ENCODE assay signal across 21 cellular contexts in the genomic region with DNA sequence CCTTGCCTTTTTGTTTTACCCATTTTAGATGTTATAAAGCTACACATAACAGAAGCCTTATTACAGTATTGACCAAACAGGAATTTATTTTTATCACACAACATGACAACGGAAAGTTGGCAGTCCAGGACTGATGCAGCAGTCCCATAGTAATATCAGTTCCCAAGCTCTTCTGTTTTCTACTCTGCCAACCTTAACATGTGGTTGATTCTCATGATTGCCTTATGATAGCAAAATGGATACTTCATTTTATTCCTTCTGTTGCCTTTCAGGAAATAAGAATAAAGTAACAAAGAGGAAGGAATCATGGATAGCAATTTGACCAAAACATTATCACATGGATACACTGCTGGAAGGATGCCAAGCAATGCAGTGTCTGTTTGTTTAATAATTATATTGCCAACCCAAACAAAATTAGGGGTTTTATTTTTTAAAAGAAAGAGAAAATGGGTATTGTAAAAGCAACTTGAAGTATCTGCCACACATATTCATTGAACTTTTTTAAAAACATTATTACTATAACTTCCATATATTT.
DNase-seq lines count a peak whose midpoint lies in the region; ATAC-seq, FAIRE-seq and TF ChIP-seq lines count a peak whose summit lies in the region.
"Had no signal": no experiment of that assay in that cellular context is flagged by ENCODE, and none has a peak within 500 bp of the region (broad histone marks: within the 10 kb centered on the region; RNA-seq: fewer than 3 reads in every experiment).

No MANE protein-coding gene starts in this region.

- H3K27ac ChIP-seq in mammary epithelial cell (ENCODE audit: insufficient read depth, low read depth, low read length) (no peak overlapping the region), endothelial cell of umbilical vein (ENCODE audit: insufficient read depth, low read depth, low read length) (no peak overlapping the region)
- H3K27ac ChIP-seq: HL-60 had no signal

- H3K9ac ChIP-seq in mammary epithelial cell (ENCODE audit: insufficient read depth, low read length) (no peak overlapping the region), endothelial cell of umbilical vein (replicated peaks; ENCODE audit: extremely low read depth, insufficient read depth, low read length) (no peak overlapping the region)

- H4K20me1 ChIP-seq in mammary epithelial cell (ENCODE audit: insufficient read depth, low read length) (no peaks in the 10 kb centered on the region), endothelial cell of umbilical vein (replicated peaks; ENCODE audit: control insufficient read depth, extremely low read depth, insufficient read depth, low read length) (no peaks in the 10 kb centered on the region)

- H2AFZ ChIP-seq in mammary epithelial cell (ENCODE audit: low read depth, low read length) (no peak overlapping the region), endothelial cell of umbilical vein (ENCODE audit: low read depth, low read length) (no peak overlapping the region)

- no peaks in the 10 kb centered on the region for H3K9me1 ChIP-seq in endothelial cell of umbilical vein (replicated peaks; ENCODE audit: control insufficient read depth, extremely low read depth, insufficient read depth, low read length)

- TF ChIP-seq CTCF in MCF 10A (IDR thresholded peaks at IDR 0.05; ENCODE audit: unreplicated experiment) (no peak), mammary epithelial cell (conservative IDR thresholded peaks at IDR 0.05 in 1 of 2, IDR thresholded peaks at IDR 0.05 in 1 of 2; ENCODE audit: extremely low read depth in 1 of 2, insufficient read depth in 1 of 2, low read depth in 1 of 2, low read length in 2 of 2) (no peak), endothelial cell of umbilical vein (IDR thresholded peaks at IDR 0.05; ENCODE audit: extremely low read depth in 1 of 2, insufficient read depth in 1 of 2, low read depth in 1 of 2, low read length in 2 of 2) (no peak)

- H3K36me3 ChIP-seq in mammary epithelial cell (ENCODE audit: insufficient read depth, low read length) (no peaks in the 10 kb centered on the region), endothelial cell of umbilical vein (ENCODE audit: control insufficient read depth in 2 of 2, extremely low read depth in 1 of 2, insufficient read depth in 2 of 2, low read length in 2 of 2) (no peaks in the 10 kb centered on the region)

- H3K27ac Mint-ChIP-seq in MCF 10A (ENCODE audit: low read depth, unreplicated experiment) = no peak overlapping the region
- H3K27ac Mint-ChIP-seq: HFFc6; T-helper 2 cell treated with Interferon-gamma antibody and Interleukin-4, amounts not matched to agents 5 μg/mL and 100 μg/mL, for 36 hours had no signal

- CTCF ChIA-PET in MCF 10A (lab: Yijun Ruan, JAX) = no interaction called here
- CTCF ChIA-PET in mammary epithelial cell (lab: Charles Lee; ENCODE audit: low non-redundant PET) = no interaction called here
- CTCF ChIA-PET in endothelial cell of umbilical vein (lab: Charles Lee) = interaction anchor here (0.6 to 1.3 kb wide), 2 partner anchors 17 to 888 kb away, joined by 3 to 4 read pairs; no protein-coding TSS in a partner anchor

- POLR2A ChIA-PET in MCF 10A (lab: Yijun Ruan, JAX) = no interaction called here
- POLR2A ChIA-PET in endothelial cell of umbilical vein (lab: Charles Lee) = no interaction called here

- H3K4me1 ChIP-seq in mammary epithelial cell (ENCODE audit: insufficient read depth, low read length) (no peaks in the 10 kb centered on the region), endothelial cell of umbilical vein (ENCODE audit: control insufficient read depth, extremely low read depth, insufficient read depth, low read length) (peaks cover 4% of the 10 kb centered on the region)

- FAIRE-seq in endothelial cell of umbilical vein (lab: Jason Lieb, UNC) (no peak), GM12891 (lab: Jason Lieb, UNC) (no peak)
- FAIRE-seq: H1 had no signal

- H3K4me3 ChIP-seq in mammary epithelial cell (replicated peaks in 1 of 3; ENCODE audit: insufficient read depth in 1 of 3, low read depth in 2 of 3, low read length in 3 of 3) (no peak overlapping the region), endothelial cell of umbilical vein (replicated peaks in 1 of 3; ENCODE audit: insufficient read depth in 1 of 3, low read depth in 1 of 3, low read length in 3 of 3) (no peak overlapping the region)

- dilution Hi-C loops in mammary epithelial cell (cut with HindIII; ENCODE audit: low sequenced_read_pairs) = no loop called here
- dilution Hi-C loops in endothelial cell of umbilical vein (cut with MboI; ENCODE audit: extremely low pct_ligation_motif_present, low sequenced_read_pairs) = no loop called here

- TF ChIP-seq POLR2A in endothelial cell of umbilical vein (IDR thresholded peaks at IDR 0.05; ENCODE audit: low read depth, low read length) = no peak
- no peak for TF ChIP-seq POLR2A in GM12891 (IDR thresholded peaks at IDR 0.05; ENCODE audit: low read depth, low read length)

- no peaks in the 10 kb centered on the region for H3K9me3 ChIP-seq in mammary epithelial cell (replicated peaks; ENCODE audit: insufficient read depth, low read length)
- no peaks in the 10 kb centered on the region for H3K9me3 ChIP-seq in endothelial cell of umbilical vein (replicated peaks; ENCODE audit: control insufficient read depth, insufficient read depth, low read length)

- in situ Hi-C loops in mammary epithelial cell (cut with MboI; ENCODE audit: low sequenced_read_pairs in 2 of 2) = no loop called here

- no peaks in the 10 kb centered on the region for H3K36me3 Mint-ChIP-seq in MCF 10A (ENCODE audit: insufficient read depth, unreplicated experiment)

- H3K27me3 ChIP-seq in mammary epithelial cell (ENCODE audit: insufficient read depth, low read length) = no peaks in the 10 kb centered on the region
- H3K27me3 ChIP-seq in endothelial cell of umbilical vein (ENCODE audit: control insufficient read depth in 2 of 2, insufficient read depth in 2 of 2, low read length in 2 of 2) = no peaks in the 10 kb centered on the region

- ATAC-seq in GM21723 (IDR thresholded peaks at IDR 0.05; ENCODE audit: unreplicated experiment) = no peak

- intact Hi-C loops in MCF 10A (cut with micrococcal nuclease) = no loop called here
- intact Hi-C loops in mammary epithelial cell (cut with micrococcal nuclease) = no loop called here
- intact Hi-C loops in endothelial cell of umbilical vein (cut with micrococcal nuclease) = no loop called here

- 92% methylated on average over 1 of the region's 1 CpG for WGBS in mammary epithelial cell (ENCODE audit: low coverage, missing lambda C conversion rate)

- DNase-seq in DMS 273 (lab: John Stamatoyannopoulos, UW; ENCODE audit: unreplicated experiment) (peak; percentile 20), DMS 273 treated with DMSO at 0.1 percent for 48 hours (lab: John Stamatoyannopoulos, UW) (no peak), MCF 10A (ENCODE audit: unreplicated experiment) (peak; percentile 22), mammary epithelial cell (no peak), endothelial cell of umbilical vein (ENCODE audit: low read depth, low spot score) (peak; percentile 65), LoVo (ENCODE audit: low spot score) (no peak), GM12891 (ENCODE audit: insufficient read length, low spot score) (no peak)
- DNase-seq: 8988T, C1 segment of cervical spinal cord, GF-D8, HFFc6, KBM-7, MM.1S, NCI-H1436 treated with DMSO at 0.1 percent for 48 hours, NCI-H2107, NCI-H446 treated with DMSO at 0.1 percent for 48 hours, SHP77 treated with DMSO at 0.1 percent for 48 hours had no signal

- H3K4me1 Mint-ChIP-seq in MCF 10A (ENCODE audit: insufficient read depth, unreplicated experiment) = no peaks in the 10 kb centered on the region

- BruUV-seq in MCF 10A (replicated peaks; lab: Mats Ljungman, UMichigan) (no TSS peak), mammary epithelial cell (replicated peaks; lab: Mats Ljungman, UMichigan) (no TSS peak), endothelial cell of umbilical vein (replicated peaks; lab: Mats Ljungman, UMichigan) (no TSS peak)

- no peaks in the 10 kb centered on the region for H3K79me2 ChIP-seq in mammary epithelial cell (ENCODE audit: insufficient read depth, low read length)
- H3K79me2 ChIP-seq in endothelial cell of umbilical vein (ENCODE audit: control insufficient read depth, insufficient read depth, low read length) = no peaks in the 10 kb centered on the region

- H3K4me2 ChIP-seq in mammary epithelial cell (ENCODE audit: insufficient read depth, low read depth, low read length) (no peak overlapping the region), endothelial cell of umbilical vein (ENCODE audit: insufficient read depth, low read length) (peak overlapping the region; percentile 31)

- no peak overlapping the region for H3K4me3 Mint-ChIP-seq in MCF 10A (ENCODE audit: unreplicated experiment)
- H3K4me3 Mint-ChIP-seq: HFFc6; T-helper 2 cell treated with Interferon-gamma antibody and Interleukin-4, amounts not matched to agents 5 μg/mL and 100 μg/mL, for 36 hours had no signal

- no peaks in the 10 kb centered on the region for H3K27me3 Mint-ChIP-seq in MCF 10A (ENCODE audit: insufficient read depth, unreplicated experiment)

- H3K9me3 Mint-ChIP-seq in MCF 10A (ENCODE audit: unreplicated experiment) = peaks cover 7% of the 10 kb centered on the region

TF ChIP-seq in endothelial cell of umbilical vein, 7 proteins besides CTCF, POLR2A, EP300 and RAD21 (continues in another document):
- TF ChIP-seq EZH2 (IDR thresholded peaks at IDR 0.05; ENCODE audit: borderline replicate concordance, low read depth, low read length, severe bottlenecking) (no peak), GATA2 (IDR thresholded peaks at IDR 0.05; ENCODE audit: insufficient read depth, insufficient read length, low read depth, low read length) (no peak), MAX (IDR thresholded peaks at IDR 0.05; ENCODE audit: insufficient read depth, insufficient read length) (no peak), JUN (IDR thresholded peaks at IDR 0.05; ENCODE audit: borderline replicate concordance, insufficient read depth, insufficient read length, low read depth) (no peak), MYC (IDR thresholded peaks at IDR 0.05; ENCODE audit: low read depth, low read length) (no peak)

TF ChIP-seq in GM12891, 5 proteins besides CTCF, POLR2A, EP300 and RAD21:
- TF ChIP-seq POLR2AphosphoS5 (IDR thresholded peaks at IDR 0.05; ENCODE audit: low read depth, low read length) (no peak), PAX5 (IDR thresholded peaks at IDR 0.05; ENCODE audit: insufficient read depth, low read length, severe bottlenecking) (no peak), TAF1 (IDR thresholded peaks at IDR 0.05; ENCODE audit: low read depth, low read length) (no peak), SPI1 (IDR thresholded peaks at IDR 0.05; ENCODE audit: low read depth, low read length) (no peak), POU2F2 (IDR thresholded peaks at IDR 0.05; ENCODE audit: low read depth, low read length) (no peak)

Comparison
In these comparisons a context has a peak if more than half of its experiments do, and no peak if none do; other contexts are left out.
1. DNase-seq: peak in DMS 273 (single experiment), MCF 10A (single experiment) and endothelial cell of umbilical vein (single experiment); none in DMS 273 treated with DMSO at 0.1 percent for 48 hours (single experiment), mammary epithelial cell (single experiment), LoVo (single experiment) and GM12891 (single experiment).